Comparison of ENCODE assay signal across 2 cellular contexts in the genomic region with DNA sequence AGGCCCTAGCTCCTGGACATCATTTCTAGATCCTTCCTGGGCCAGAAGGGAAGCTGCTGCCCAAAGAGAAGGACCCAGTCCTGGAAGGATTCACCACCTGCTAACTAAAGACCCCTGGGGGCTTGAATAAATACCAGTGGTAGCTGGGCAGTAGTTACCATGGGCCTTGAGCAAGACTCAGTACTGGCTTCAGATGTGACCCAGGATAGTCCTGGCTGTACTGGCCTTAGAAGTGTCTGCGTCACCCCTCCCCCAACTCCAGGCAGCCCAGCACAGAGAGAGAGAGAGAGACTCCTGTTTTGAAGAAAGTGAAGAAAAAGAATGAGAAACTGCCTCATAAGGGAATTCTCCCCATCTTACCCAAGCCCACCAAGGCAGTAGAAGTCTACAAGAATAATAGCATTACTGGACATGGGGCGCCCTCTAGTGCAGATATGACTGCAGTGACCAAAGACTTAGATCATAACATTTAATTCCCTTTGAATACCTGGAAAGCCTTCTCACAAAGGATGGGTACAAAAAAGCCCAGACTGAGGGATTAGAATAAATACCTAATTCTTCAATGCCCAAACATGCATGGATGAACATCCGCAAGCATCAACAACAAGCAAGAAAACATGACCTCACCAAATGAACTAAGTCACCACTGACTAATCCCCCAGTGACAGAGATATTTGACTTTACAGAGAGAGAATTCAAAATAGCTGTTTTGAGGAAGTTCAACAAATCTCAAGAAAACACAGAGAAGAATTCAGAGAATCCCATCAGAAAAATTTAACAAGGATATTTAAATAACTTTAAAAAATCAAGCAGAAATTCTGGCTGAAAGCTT.
A peak's percentile ranks its signal among the peaks of the same experiment; 100 is the strongest.
TF ChIP-seq lines count a peak whose summit lies in the region.

No MANE protein-coding gene starts in this region.

TF ChIP-seq in K562, 482 proteins besides CTCF, POLR2A, EP300 and RAD21 (continued from another document):
- TF ChIP-seq, protein P1, sequence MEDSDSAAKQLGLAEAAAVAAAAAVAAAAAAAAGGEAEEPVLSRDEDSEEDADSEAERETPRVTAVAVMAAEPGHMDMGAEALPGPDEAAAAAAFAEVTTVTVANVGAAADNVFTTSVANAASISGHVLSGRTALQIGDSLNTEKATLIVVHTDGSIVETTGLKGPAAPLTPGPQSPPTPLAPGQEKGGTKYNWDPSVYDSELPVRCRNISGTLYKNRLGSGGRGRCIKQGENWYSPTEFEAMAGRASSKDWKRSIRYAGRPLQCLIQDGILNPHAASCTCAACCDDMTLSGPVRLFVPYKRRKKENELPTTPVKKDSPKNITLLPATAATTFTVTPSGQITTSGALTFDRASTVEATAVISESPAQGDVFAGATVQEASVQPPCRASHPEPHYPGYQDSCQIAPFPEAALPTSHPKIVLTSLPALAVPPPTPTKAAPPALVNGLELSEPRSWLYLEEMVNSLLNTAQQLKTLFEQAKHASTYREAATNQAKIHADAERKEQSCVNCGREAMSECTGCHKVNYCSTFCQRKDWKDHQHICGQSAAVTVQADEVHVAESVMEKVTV (CRISPR knock-in tag; IDR thresholded peaks at IDR 0.05) = peak; percentile 88
- TF ChIP-seq JUND (IDR thresholded peaks at IDR 0.05; ENCODE audit: borderline replicate concordance, low read depth, low read length) (0 out of 2 replicates have a peak, but pooled peaks have one; percentile 7), JUND (tag; IDR thresholded peaks at IDR 0.05; ENCODE audit: borderline replicate concordance, low read depth, low read length) (no peak), C11orf30 (IDR thresholded peaks at IDR 0.05; ENCODE audit: low read depth) (peak; percentile 22; the same call in 1 of the 2 replicates), STAG1 (CRISPR knock-in tag; IDR thresholded peaks at IDR 0.05; ENCODE audit: borderline replicate concordance) (peak; percentile 84; the same call in 1 of the 2 replicates), ARID2 (IDR thresholded peaks at IDR 0.05) (peak; percentile 62; the same call in 1 of the 2 replicates), ZNF316 (IDR thresholded peaks at IDR 0.05) (peak; percentile 36; the same call in 1 of the 2 replicates), ZNF165 (CRISPR knock-in tag; IDR thresholded peaks at IDR 0.05; ENCODE audit: borderline replicate concordance) (no peak)

TF ChIP-seq in HepG2, 621 proteins besides CTCF, POLR2A, EP300 and RAD21 (continued from another document):
- TF ChIP-seq, protein P2, sequence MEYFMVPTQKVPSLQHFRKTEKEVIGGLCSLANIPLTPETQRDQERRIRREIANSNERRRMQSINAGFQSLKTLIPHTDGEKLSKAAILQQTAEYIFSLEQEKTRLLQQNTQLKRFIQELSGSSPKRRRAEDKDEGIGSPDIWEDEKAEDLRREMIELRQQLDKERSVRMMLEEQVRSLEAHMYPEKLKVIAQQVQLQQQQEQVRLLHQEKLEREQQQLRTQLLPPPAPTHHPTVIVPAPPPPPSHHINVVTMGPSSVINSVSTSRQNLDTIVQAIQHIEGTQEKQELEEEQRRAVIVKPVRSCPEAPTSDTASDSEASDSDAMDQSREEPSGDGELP (IDR thresholded peaks at IDR 0.05; ENCODE audit: borderline replicate concordance, low read depth) = no peak
- TF ChIP-seq ZFX (CRISPR knock-in tag; IDR thresholded peaks at IDR 0.05; ENCODE audit: low read depth) = no peak
- no peak for TF ChIP-seq EZH2 (conservative IDR thresholded peaks at IDR 0.05; ENCODE audit: low read depth, low read length)
- TF ChIP-seq MAFK (conservative IDR thresholded peaks at IDR 0.05 in 1 of 2, IDR thresholded peaks at IDR 0.05 in 1 of 2; ENCODE audit: low read length in 2 of 2) = 0 out of 4 replicates have a peak, but pooled peaks of 1 of the 2 experiments have one; percentile 4
- TF ChIP-seq, protein P3, sequence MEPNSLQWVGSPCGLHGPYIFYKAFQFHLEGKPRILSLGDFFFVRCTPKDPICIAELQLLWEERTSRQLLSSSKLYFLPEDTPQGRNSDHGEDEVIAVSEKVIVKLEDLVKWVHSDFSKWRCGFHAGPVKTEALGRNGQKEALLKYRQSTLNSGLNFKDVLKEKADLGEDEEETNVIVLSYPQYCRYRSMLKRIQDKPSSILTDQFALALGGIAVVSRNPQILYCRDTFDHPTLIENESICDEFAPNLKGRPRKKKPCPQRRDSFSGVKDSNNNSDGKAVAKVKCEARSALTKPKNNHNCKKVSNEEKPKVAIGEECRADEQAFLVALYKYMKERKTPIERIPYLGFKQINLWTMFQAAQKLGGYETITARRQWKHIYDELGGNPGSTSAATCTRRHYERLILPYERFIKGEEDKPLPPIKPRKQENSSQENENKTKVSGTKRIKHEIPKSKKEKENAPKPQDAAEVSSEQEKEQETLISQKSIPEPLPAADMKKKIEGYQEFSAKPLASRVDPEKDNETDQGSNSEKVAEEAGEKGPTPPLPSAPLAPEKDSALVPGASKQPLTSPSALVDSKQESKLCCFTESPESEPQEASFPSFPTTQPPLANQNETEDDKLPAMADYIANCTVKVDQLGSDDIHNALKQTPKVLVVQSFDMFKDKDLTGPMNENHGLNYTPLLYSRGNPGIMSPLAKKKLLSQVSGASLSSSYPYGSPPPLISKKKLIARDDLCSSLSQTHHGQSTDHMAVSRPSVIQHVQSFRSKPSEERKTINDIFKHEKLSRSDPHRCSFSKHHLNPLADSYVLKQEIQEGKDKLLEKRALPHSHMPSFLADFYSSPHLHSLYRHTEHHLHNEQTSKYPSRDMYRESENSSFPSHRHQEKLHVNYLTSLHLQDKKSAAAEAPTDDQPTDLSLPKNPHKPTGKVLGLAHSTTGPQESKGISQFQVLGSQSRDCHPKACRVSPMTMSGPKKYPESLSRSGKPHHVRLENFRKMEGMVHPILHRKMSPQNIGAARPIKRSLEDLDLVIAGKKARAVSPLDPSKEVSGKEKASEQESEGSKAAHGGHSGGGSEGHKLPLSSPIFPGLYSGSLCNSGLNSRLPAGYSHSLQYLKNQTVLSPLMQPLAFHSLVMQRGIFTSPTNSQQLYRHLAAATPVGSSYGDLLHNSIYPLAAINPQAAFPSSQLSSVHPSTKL (CRISPR knock-in tag; IDR thresholded peaks at IDR 0.05) = no peak
